20 cellular contexts compared by ENCODE assay signal in the genomic region with DNA sequence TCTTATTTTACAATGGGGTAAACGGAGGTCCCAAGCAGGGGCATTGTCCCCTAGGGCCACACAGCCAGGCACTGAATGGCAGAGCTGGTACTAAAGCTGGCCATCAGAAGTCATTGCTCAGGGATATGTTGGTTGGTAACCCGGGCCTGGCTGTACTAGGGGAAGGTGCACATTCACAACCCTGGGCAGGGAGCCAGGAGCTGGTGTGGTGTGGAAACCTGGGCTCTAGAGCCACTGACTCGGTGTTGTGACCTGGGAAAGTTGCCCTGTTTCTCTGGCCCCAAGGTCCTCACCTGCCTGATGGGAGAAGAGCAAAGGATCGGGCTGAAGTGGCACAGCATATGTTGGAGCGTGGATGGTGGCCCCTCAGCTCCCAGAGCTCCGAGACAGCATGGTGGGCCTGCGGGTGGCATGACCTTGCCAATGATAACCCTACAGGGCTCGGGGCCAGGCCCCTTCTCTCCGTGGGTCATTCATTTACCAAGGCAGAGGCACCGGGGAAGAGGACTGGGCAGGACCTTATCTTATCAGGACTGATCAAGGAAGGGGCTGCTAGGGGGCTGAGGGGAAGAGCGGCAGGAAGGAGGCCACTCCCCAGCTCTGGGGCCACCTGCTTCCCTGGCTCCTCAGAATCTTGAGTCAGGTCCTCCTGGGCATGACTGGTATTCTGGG.
DNase-seq lines count a peak whose midpoint lies in the region; ATAC-seq and TF ChIP-seq lines count a peak whose summit lies in the region.
"Had no signal": no experiment of that assay in that cellular context is flagged by ENCODE, and none has a peak within 500 bp of the region (broad histone marks: within the 10 kb centered on the region; RNA-seq: fewer than 3 reads in every experiment).

No MANE protein-coding gene starts in this region.

- H3K36me3 ChIP-seq in mammary epithelial cell (ENCODE audit: insufficient read depth, low read length) = no peaks in the 10 kb centered on the region
- H3K36me3 ChIP-seq in neuronal stem cell (replicated peaks in 1 of 2; ENCODE audit: control insufficient read depth in 2 of 2, insufficient read depth in 2 of 2, low read length in 2 of 2) = no peaks in the 10 kb centered on the region
- H3K36me3 ChIP-seq in thyroid gland = no peaks in the 10 kb centered on the region
- H3K36me3 ChIP-seq: BLaER1 had no signal

- H3K9me3 Mint-ChIP-seq in MCF 10A (ENCODE audit: unreplicated experiment) = no peaks in the 10 kb centered on the region
- H3K9me3 Mint-ChIP-seq: CD4-positive, CD25-positive, alpha-beta regulatory T cell; H9 had no signal

- no peak for TF ChIP-seq POLR2A in thyroid gland (IDR thresholded peaks at IDR 0.05)

- intact Hi-C loops in MCF 10A (cut with micrococcal nuclease) = no loop called here
- intact Hi-C loops in mammary epithelial cell (cut with micrococcal nuclease) = no loop called here
- intact Hi-C loops in left colon (cut with DNase I, micrococcal nuclease) = no loop called here
- intact Hi-C loops in thyroid gland (cut with DNase I) = loop anchor here (10.0 kb wide), 1 partner anchor 198 kb away; no protein-coding TSS in a partner anchor

- TF ChIP-seq CTCF in MCF 10A (IDR thresholded peaks at IDR 0.05; ENCODE audit: unreplicated experiment) (no peak), mammary epithelial cell (conservative IDR thresholded peaks at IDR 0.05 in 1 of 2, IDR thresholded peaks at IDR 0.05 in 1 of 2; ENCODE audit: extremely low read depth in 1 of 2, insufficient read depth in 1 of 2, low read depth in 1 of 2, low read length in 2 of 2) (no peak), thyroid gland (IDR thresholded peaks at IDR 0.05) (no peak)

- no peaks in the 10 kb centered on the region for H3K79me2 ChIP-seq in mammary epithelial cell (ENCODE audit: insufficient read depth, low read length)

- no peak overlapping the region for H3K9ac ChIP-seq in mammary epithelial cell (ENCODE audit: insufficient read depth, low read length)
- H3K9ac ChIP-seq in neuronal stem cell (ENCODE audit: low read depth, low read length, poor library complexity) = no peak overlapping the region
- H3K9ac ChIP-seq: BLaER1, GM23248 had no signal

- H4K8ac ChIP-seq in neuronal stem cell (ENCODE audit: low read depth, low read length) = no peak overlapping the region

- no peaks in the 10 kb centered on the region for H3K36me3 Mint-ChIP-seq in MCF 10A (ENCODE audit: insufficient read depth, unreplicated experiment)
- H3K36me3 Mint-ChIP-seq: CD4-positive, CD25-positive, alpha-beta regulatory T cell had no signal

- H2BK120ac ChIP-seq in neuronal stem cell (ENCODE audit: low read depth, low read length) = no peak overlapping the region

- BruUV-seq in MCF 10A (replicated peaks; lab: Mats Ljungman, UMichigan) = no TSS peak
- no TSS peak for BruUV-seq in mammary epithelial cell (replicated peaks; lab: Mats Ljungman, UMichigan)

- peaks cover 2% of the 10 kb centered on the region for H3K4me1 Mint-ChIP-seq in MCF 10A (ENCODE audit: insufficient read depth, unreplicated experiment)

- H3K27me3 ChIP-seq in mammary epithelial cell (ENCODE audit: insufficient read depth, low read length) (no peaks in the 10 kb centered on the region), neuronal stem cell (ENCODE audit: control insufficient read depth in 3 of 3, insufficient read depth in 3 of 3, low read depth in 1 of 3, low read length in 3 of 3) (peaks cover 16 to 84% (median 46%) of the 10 kb centered on the region in 3 experiments), thyroid gland (peaks cover 8% of the 10 kb centered on the region)

- H3K14ac ChIP-seq in neuronal stem cell (ENCODE audit: low read length) = no peak overlapping the region

- no peak overlapping the region for H3K4ac ChIP-seq in neuronal stem cell (ENCODE audit: low read length)

- H4K91ac ChIP-seq in neuronal stem cell (ENCODE audit: low read depth, low read length, poor library complexity) = no peak overlapping the region

- CTCF ChIA-PET in MCF 10A (lab: Yijun Ruan, JAX) = interaction anchor here (0.6 to 29.6 kb wide), 10 partner anchors 12 to 780 kb away, joined by 3 to 696 read pairs (median 4); partner anchors contain the start of gene FOXD2
- CTCF ChIA-PET in mammary epithelial cell (lab: Charles Lee; ENCODE audit: low non-redundant PET) = no interaction called here

- H3K4me3 ChIP-seq in mammary epithelial cell (replicated peaks in 1 of 3; ENCODE audit: insufficient read depth in 1 of 3, low read depth in 2 of 3, low read length in 3 of 3) (no peak overlapping the region), neuronal stem cell (ENCODE audit: low read length in 2 of 2) (no peak overlapping the region), thyroid gland (replicated peaks in 1 of 3) (no peak overlapping the region)
- H3K4me3 ChIP-seq: BLaER1, GM23248, K562 had no signal

- H3K27ac Mint-ChIP-seq in MCF 10A (ENCODE audit: low read depth, unreplicated experiment) = no peak overlapping the region
- H3K27ac Mint-ChIP-seq: CD4-positive, CD25-positive, alpha-beta regulatory T cell; H9 had no signal

- H3K18ac ChIP-seq in neuronal stem cell (ENCODE audit: low read length) = peak overlapping the region; percentile 12

- in situ Hi-C loops in mammary epithelial cell (cut with MboI; ENCODE audit: low sequenced_read_pairs in 2 of 2) = loop anchor here in 1 of 2 donors (25.0 kb wide), 1 partner anchor 536 kb away; the partner anchor contains the start of gene PDZK1IP1

- dilution Hi-C loops in mammary epithelial cell (cut with HindIII; ENCODE audit: low sequenced_read_pairs) = no loop called here

- H2AK5ac ChIP-seq in neuronal stem cell (ENCODE audit: low read depth, low read length) = no peak overlapping the region

- H3K4me3 Mint-ChIP-seq in MCF 10A (ENCODE audit: unreplicated experiment) = no peak overlapping the region
- H3K4me3 Mint-ChIP-seq: CD4-positive, CD25-positive, alpha-beta regulatory T cell; H9 had no signal

- peak; percentile 22 for ATAC-seq in left colon
- ATAC-seq: K562, Panc1 had no signal

- H3K4me1 ChIP-seq in mammary epithelial cell (ENCODE audit: insufficient read depth, low read length) (peaks cover 12% of the 10 kb centered on the region), neuronal stem cell (ENCODE audit: control insufficient read depth in 2 of 2, insufficient read depth in 1 of 2, low read depth in 1 of 2, low read length in 2 of 2) (peaks cover 0 to 14% of the 10 kb centered on the region in 2 donors), thyroid gland (peaks cover 5 to 7% of the 10 kb centered on the region in 2 donors)

- no peaks in the 10 kb centered on the region for H4K20me1 ChIP-seq in mammary epithelial cell (ENCODE audit: insufficient read depth, low read length)
- H4K20me1 ChIP-seq: BLaER1 had no signal

- H3K79me1 ChIP-seq in neuronal stem cell (ENCODE audit: low read depth, low read length) = peaks cover 2% of the 10 kb centered on the region

- WGBS in mammary epithelial cell (ENCODE audit: low coverage, missing lambda C conversion rate) = 80% methylated on average over 10 of the region's 11 CpGs
- no CpG with 5 or more reads among the region's 11 CpGs for WGBS in neuronal stem cell (ENCODE audit: extremely low coverage in 2 of 2, insufficient read length in 2 of 2, insufficient replicate concordance in 1 of 2), 2 donors
- 74 to 77% methylated on average over 5 to 8 of the region's 11 CpGs for WGBS in thyroid gland, 2 donors

- H3K23ac ChIP-seq in neuronal stem cell (ENCODE audit: low read depth, low read length, poor library complexity) = no peak overlapping the region

- H3K4me2 ChIP-seq in mammary epithelial cell (ENCODE audit: insufficient read depth, low read depth, low read length) (no peak overlapping the region), neuronal stem cell (ENCODE audit: insufficient read depth, low read length, poor library complexity, severe bottlenecking) (no peak overlapping the region)
- H3K4me2 ChIP-seq: BLaER1 had no signal

- H3K27ac ChIP-seq in mammary epithelial cell (ENCODE audit: insufficient read depth, low read depth, low read length) = no peak overlapping the region
- H3K27ac ChIP-seq in neuronal stem cell (replicated peaks; ENCODE audit: low read length) = no peak overlapping the region
- H3K27ac ChIP-seq in thyroid gland = no peak overlapping the region
- H3K27ac ChIP-seq: BLaER1, GM23248 had no signal

- H3K27me3 Mint-ChIP-seq in MCF 10A (ENCODE audit: insufficient read depth, unreplicated experiment) = no peaks in the 10 kb centered on the region

- no peaks in the 10 kb centered on the region for H3K9me3 ChIP-seq in mammary epithelial cell (replicated peaks; ENCODE audit: insufficient read depth, low read length)
- H3K9me3 ChIP-seq in neuronal stem cell (replicated peaks in 1 of 2; ENCODE audit: control insufficient read depth in 2 of 2, insufficient read depth in 1 of 2, low read depth in 1 of 2, low read length in 2 of 2) = peaks cover 0 to 2% of the 10 kb centered on the region in 2 donors
- H3K9me3 ChIP-seq in thyroid gland = no peaks in the 10 kb centered on the region
- H3K9me3 ChIP-seq: BLaER1 had no signal

- no peak overlapping the region for H2AFZ ChIP-seq in mammary epithelial cell (ENCODE audit: low read depth, low read length)
- no peak overlapping the region for H2AFZ ChIP-seq in neuronal stem cell (ENCODE audit: low read length)
- H2AFZ ChIP-seq: GM23248 had no signal

- H2BK15ac ChIP-seq in neuronal stem cell (ENCODE audit: low read length) = no peak overlapping the region

- no peak overlapping the region for H2BK12ac ChIP-seq in neuronal stem cell (ENCODE audit: low read length)

- peak; percentile 40 for DNase-seq in MCF 10A (ENCODE audit: unreplicated experiment)
- no peak for DNase-seq in mammary epithelial cell
- peak; percentile 79 to 86 for DNase-seq in left colon
- no peak for DNase-seq in neuronal stem cell (ENCODE audit: low spot score)
- DNase-seq in H4 (ENCODE audit: low spot score) = no peak
- DNase-seq in thyroid gland = no peak
- no peak for DNase-seq in islet precursor cell
- DNase-seq: CD4-positive, CD25-positive, alpha-beta regulatory T cell; DMS53; GM23248; H9; Kasumi-1; NCI-H2029; NCI-H446 treated with DMSO at 0.1 percent for 48 hours; NCI-H526; NCI-H82; SIG-M5 had no signal

- no peak overlapping the region for H2BK5ac ChIP-seq in neuronal stem cell (ENCODE audit: low read length)

- POLR2A ChIA-PET in MCF 10A (lab: Yijun Ruan, JAX) = no interaction called here

Comparison
In these comparisons a context has a peak if more than half of its experiments do, and no peak if none do; other contexts are left out.
1. DNase-seq: peak in MCF 10A (single experiment) and left colon (2 of 2); none in mammary epithelial cell (single experiment), neuronal stem cell (single experiment), H4 (single experiment), thyroid gland (0 of 2) and islet precursor cell (single experiment).